Comparison of ENCODE assay signal across 10 cellular contexts in the genomic region with DNA sequence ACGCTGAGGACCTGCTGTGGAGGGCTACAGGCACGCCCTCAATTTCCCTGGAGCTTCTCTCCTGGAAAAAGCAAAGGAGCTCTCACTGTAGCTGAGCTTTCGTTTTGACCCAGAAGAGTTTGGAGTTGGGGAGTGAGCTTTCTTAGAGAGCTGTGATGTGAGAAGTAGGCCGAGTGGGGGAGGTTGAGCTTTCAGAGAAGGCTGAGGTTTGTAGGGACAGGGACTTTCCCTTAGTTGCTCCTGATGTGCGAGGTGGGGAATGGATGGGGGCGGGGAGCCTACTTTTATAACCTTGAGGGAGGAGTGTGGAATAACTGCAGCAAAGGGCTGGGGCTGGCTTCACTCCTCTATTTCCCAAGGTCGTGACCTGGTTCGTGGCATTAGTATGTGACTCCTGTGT. TPM values are rescaled to one million over a fixed set of nuclear protein-coding genes. Genes with fewer than 3 reads are reported as not detected.
DNase-seq lines count a peak whose midpoint lies in the region; ATAC-seq and TF ChIP-seq lines count a peak whose summit lies in the region.
"Had no signal": no experiment of that assay in that cellular context is flagged by ENCODE, and none has a peak within 500 bp of the region (broad histone marks: within the 10 kb centered on the region; RNA-seq: fewer than 3 reads in every experiment).

No MANE protein-coding gene starts in this region.

- in situ Hi-C loops in astrocyte of the spinal cord (cut with HindIII; ENCODE audit: low sequenced_read_pairs): no loop called here

- no peak for ATAC-seq in HG03354 (IDR thresholded peaks at IDR 0.05; ENCODE audit: poor library complexity, severe bottlenecking, unreplicated experiment)

- H3K27me3 ChIP-seq in DOHH2 (ENCODE audit: control insufficient read depth, low read length): no peaks in the 10 kb centered on the region
- no peaks in the 10 kb centered on the region for H3K27me3 ChIP-seq in hepatocyte
- H3K27me3 ChIP-seq: BLaER1 had no signal

- no peak overlapping the region for H3K4me3 ChIP-seq in DOHH2 (ENCODE audit: low read length)
- H3K4me3 ChIP-seq in astrocyte of the spinal cord (ENCODE audit: low read depth, low read length): no peak overlapping the region
- no peak overlapping the region for H3K4me3 ChIP-seq in hepatocyte
- H3K4me3 ChIP-seq: BLaER1 had no signal

- H3F3A ChIP-seq in DOHH2 (ENCODE audit: control insufficient read depth, insufficient read depth): peaks cover 5% of the 10 kb centered on the region; the same call in 1 of the 2 replicates

- H3K36me3 ChIP-seq in DOHH2 (ENCODE audit: control insufficient read depth, low read length): peaks cover 73% of the 10 kb centered on the region
- H3K36me3 ChIP-seq in hepatocyte (replicated peaks; ENCODE audit: insufficient read depth, low read depth): no peaks in the 10 kb centered on the region
- H3K36me3 ChIP-seq: BLaER1 had no signal

- H3K4me1 ChIP-seq in DOHH2 (ENCODE audit: control insufficient read depth, low read length): peaks cover 45% of the 10 kb centered on the region
- peaks cover 24% of the 10 kb centered on the region for H3K4me1 ChIP-seq in hepatocyte (ENCODE audit: insufficient read depth)
- H3K4me1 ChIP-seq: BLaER1 had no signal

- 59% methylated on average over 8 of the region's 8 CpGs for WGBS in hepatocyte (ENCODE audit: low lambda C conversion rate, missing lambda C conversion rate)

- H3K4me2 ChIP-seq in DOHH2 (ENCODE audit: low read length) (peak overlapping the region; percentile 24; the same call in 1 of the 2 replicates), hepatocyte (peak overlapping the region; percentile 51)
- H3K4me2 ChIP-seq: BLaER1 had no signal

- H3K9me3 ChIP-seq in DOHH2 (ENCODE audit: control insufficient read depth, insufficient read depth, low read length) (no peaks in the 10 kb centered on the region), hepatocyte (ENCODE audit: low read depth) (no peaks in the 10 kb centered on the region)
- H3K9me3 ChIP-seq: BLaER1 had no signal

- H3K79me2 ChIP-seq in DOHH2 (ENCODE audit: control insufficient read depth, low read length) (peaks cover 95% of the 10 kb centered on the region), hepatocyte (peaks cover 64% of the 10 kb centered on the region)

- DNase-seq in astrocyte of the spinal cord (ENCODE audit: low read depth, low spot score) (peak; percentile 33), hepatocyte (ENCODE audit: low spot score) (peak; percentile 35), pulmonary artery endothelial cell (ENCODE audit: low read depth, low spot score) (peak; percentile 11), HT-29 (ENCODE audit: low spot score) (no peak), GM03348 (ENCODE audit: low spot score) (no peak)
- no peak for DNase-seq in stimulated activated CD4-positive, alpha-beta T cell treated with anti-CD3 and anti-CD28 coated beads, Interleukin-4, amount 100 ng/mL, for 4 hours
- DNase-seq: amygdala had no signal

- H2AFZ ChIP-seq in hepatocyte: no peak overlapping the region

- H3K27ac ChIP-seq in DOHH2 (ENCODE audit: low read depth, low read length) (no peak overlapping the region), hepatocyte (peak overlapping the region; percentile 38)
- H3K27ac ChIP-seq: BLaER1 had no signal

- TF ChIP-seq CTCF in DOHH2 (IDR thresholded peaks at IDR 0.05; ENCODE audit: low read depth, low read length, poor library complexity, severe bottlenecking) (no peak), astrocyte of the spinal cord (IDR thresholded peaks at IDR 0.05; ENCODE audit: low read depth, low read length) (no peak), hepatocyte (IDR thresholded peaks at IDR 0.05; ENCODE audit: poor library complexity) (no peak)

- H3K9me2 ChIP-seq in DOHH2 (replicated peaks; ENCODE audit: control insufficient read depth, low read length) (no peaks in the 10 kb centered on the region), hepatocyte (replicated peaks; ENCODE audit: insufficient read depth) (no peaks in the 10 kb centered on the region)

- H4K20me1 ChIP-seq in DOHH2 (ENCODE audit: control insufficient read depth, insufficient read depth, low read depth, low read length) (peaks cover 5% of the 10 kb centered on the region; the same call in 1 of the 2 replicates), hepatocyte (ENCODE audit: insufficient read depth, poor library complexity, severe bottlenecking) (no peaks in the 10 kb centered on the region)
- H4K20me1 ChIP-seq: BLaER1 had no signal

RNA-seq across cellular contexts. Expression of a gene that starts 47.1 kb away (rescaled TPM):
- total RNA-seq in hepatocyte: 36.5 and 52.0 TPM in 2 replicates
- 13.6 and 15.9 TPM in 2 replicates for polyA plus RNA-seq in hepatocyte
- 31.0 and 44.0 TPM in 2 replicates for total RNA-seq in pulmonary artery endothelial cell
- total RNA-seq in HT-29 (2014; rRNA removed; shearing (Covaris generic)): 7.4 and 8.1 TPM in 2 replicates

Comparison
In these comparisons a context has a peak if more than half of its experiments do, and no peak if none do; other contexts are left out.
1. DNase-seq: peak in astrocyte of the spinal cord (single experiment), hepatocyte (single experiment) and pulmonary artery endothelial cell (single experiment); none in stimulated activated CD4-positive, alpha-beta T cell treated with anti-CD3 and anti-CD28 coated beads, Interleukin-4, amount 100 ng/mL, for 4 hours (0 of 2), HT-29 (single experiment) and GM03348 (single experiment).